Comparison of ENCODE assay signal across 17 cellular contexts in the genomic region with DNA sequence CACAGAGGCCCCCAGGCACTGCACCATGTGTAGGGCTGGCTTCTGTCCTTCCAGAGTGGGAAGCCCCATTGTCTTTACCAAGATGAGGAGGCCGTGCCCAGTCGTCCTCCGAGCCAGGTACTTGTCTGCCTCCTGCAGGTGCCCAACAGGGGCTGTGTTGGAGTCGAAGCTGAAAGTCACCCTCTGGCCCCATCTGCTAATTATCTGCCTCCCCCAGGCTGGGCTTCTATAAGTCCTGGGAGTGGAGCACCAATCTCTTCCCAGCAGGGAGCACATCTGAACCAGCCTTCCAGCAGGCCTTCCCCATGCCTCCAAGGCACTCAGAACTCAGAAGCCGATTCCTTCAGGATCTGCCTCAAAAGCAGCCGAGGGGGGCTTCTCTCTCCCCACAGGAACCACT. TPM values are rescaled to one million over a fixed set of nuclear protein-coding genes. Genes with fewer than 3 reads are reported as not detected.
DNase-seq lines count a peak whose midpoint lies in the region; ATAC-seq and TF ChIP-seq lines count a peak whose summit lies in the region.
"Had no signal": no experiment of that assay in that cellular context is flagged by ENCODE, and none has a peak within 500 bp of the region (broad histone marks: within the 10 kb centered on the region; RNA-seq: fewer than 3 reads in every experiment).

No MANE protein-coding gene starts in this region.

- TF ChIP-seq POLR2A in thyroid gland (IDR thresholded peaks at IDR 0.05): no peak

- H3K27me3 Mint-ChIP-seq in brain (peaks cover 11% of the 10 kb centered on the region), nephron (ENCODE audit: low read depth) (peaks cover 20% of the 10 kb centered on the region)

- H3F3A ChIP-seq in MM.1S (ENCODE audit: insufficient read depth, low read length): peaks cover 26% of the 10 kb centered on the region

- H3K4me3 ChIP-seq in MM.1S (ENCODE audit: low read length): peak overlapping the region; percentile 62
- H3K4me3 ChIP-seq in thyroid gland (replicated peaks in 1 of 3): no peak overlapping the region
- H3K4me3 ChIP-seq: colonic mucosa had no signal

- no peaks in the 10 kb centered on the region for H4K20me1 ChIP-seq in MM.1S (ENCODE audit: insufficient read depth, low read length)

- H3K27me3 ChIP-seq in MM.1S (replicated peaks; ENCODE audit: insufficient read depth, low read length) (no peaks in the 10 kb centered on the region), thyroid gland (no peaks in the 10 kb centered on the region)
- H3K27me3 ChIP-seq: colonic mucosa had no signal

- peak; percentile 50 for TF ChIP-seq CTCF in MM.1S (IDR thresholded peaks at IDR 0.05; ENCODE audit: low read length)
- no peak for TF ChIP-seq CTCF in brain (conservative IDR thresholded peaks at IDR 0.05)
- no peak for TF ChIP-seq CTCF in nephron (IDR thresholded peaks at IDR 0.05; ENCODE audit: unreplicated experiment in 3 of 3)
- TF ChIP-seq CTCF in thyroid gland (IDR thresholded peaks at IDR 0.05): no peak

- WGBS in thyroid gland, 2 donors: 57 to 74% methylated on average over 3 to 6 of the region's 6 CpGs

- peaks cover 18% of the 10 kb centered on the region for H3K79me2 ChIP-seq in MM.1S (ENCODE audit: low read length)

- peak overlapping the region in 4 of 5 experiments; percentile 22 to 91 (median 76) for H3K27ac Mint-ChIP-seq in brain
- H3K27ac Mint-ChIP-seq in nephron: peak overlapping the region; percentile 25 to 46 (median 45)
- H3K27ac Mint-ChIP-seq: activated CD4-positive, alpha-beta T cell treated with anti-CD3 and anti-CD28 coated beads, Interleukin-2, amount 10 ng/mL, durations not matched to agents 7 days and 5 days had no signal

- H3K4me1 Mint-ChIP-seq in brain (peaks cover 29% of the 10 kb centered on the region), nephron (peaks cover 18% of the 10 kb centered on the region)

- H3K4me2 ChIP-seq in MM.1S (ENCODE audit: low read depth, low read length): peak overlapping the region; percentile 96

- H3K27ac ChIP-seq in MM.1S (ENCODE audit: low read length) (peak overlapping the region; percentile 98), thyroid gland (peak overlapping the region; percentile 85 to 97 (median 95))

- H3K36me3 Mint-ChIP-seq in brain: no peaks in the 10 kb centered on the region
- no peaks in the 10 kb centered on the region for H3K36me3 Mint-ChIP-seq in nephron (ENCODE audit: low read depth)

- H2AFZ ChIP-seq in MM.1S (ENCODE audit: low read length): no peak overlapping the region

- peaks cover 2 to 12% (median 4%) of the 10 kb centered on the region in 5 experiments for H3K9me3 Mint-ChIP-seq in brain
- no peaks in the 10 kb centered on the region for H3K9me3 Mint-ChIP-seq in nephron
- H3K9me3 Mint-ChIP-seq: activated CD4-positive, alpha-beta T cell treated with anti-CD3 and anti-CD28 coated beads, Interleukin-2, amount 10 ng/mL, durations not matched to agents 7 days and 5 days had no signal

- H3K9me2 ChIP-seq in MM.1S (replicated peaks; ENCODE audit: insufficient read depth, low read length): no peaks in the 10 kb centered on the region

- H3K4me3 Mint-ChIP-seq in brain (peak overlapping the region in 1 of 5 experiments; percentile 9), nephron (no peak overlapping the region)
- H3K4me3 Mint-ChIP-seq: activated CD4-positive, alpha-beta T cell treated with anti-CD3 and anti-CD28 coated beads, Interleukin-2, amount 10 ng/mL, durations not matched to agents 7 days and 5 days had no signal

- intact Hi-C loops in thyroid gland (cut with DNase I): no loop called here

- H3K9ac ChIP-seq in MM.1S (ENCODE audit: low read length): peak overlapping the region; percentile 86

- H3K36me3 ChIP-seq in MM.1S (replicated peaks; ENCODE audit: insufficient read depth, low read length): no peaks in the 10 kb centered on the region
- no peaks in the 10 kb centered on the region for H3K36me3 ChIP-seq in thyroid gland
- H3K36me3 ChIP-seq: colonic mucosa had no signal

- H3K9me3 ChIP-seq in MM.1S (replicated peaks; ENCODE audit: insufficient read depth, low read length) (no peaks in the 10 kb centered on the region), thyroid gland (no peaks in the 10 kb centered on the region)
- H3K9me3 ChIP-seq: colonic mucosa had no signal

- H3K4me1 ChIP-seq in MM.1S (ENCODE audit: low read length) (peaks cover 46% of the 10 kb centered on the region), thyroid gland (peaks cover 29 to 51% of the 10 kb centered on the region in 2 donors)
- H3K4me1 ChIP-seq: colonic mucosa had no signal

- DNase-seq in MM.1S (peak; percentile 46), thyroid gland (no peak), retina (no peak)
- DNase-seq in activated CD4-positive, alpha-beta T cell treated with anti-CD3 and anti-CD28 coated beads for 4 hours: no peak
- DNase-seq in activated naive CD4-positive, alpha-beta T cell treated with Interleukin-2 at 50 U/mL for 16 hours: no peak
- DNase-seq: activated CD4-positive, alpha-beta T cell treated with anti-CD3 and anti-CD28 coated beads, Interleukin-2, amount 10 ng/mL, durations not matched to agents 7 days and 5 days; Calu3; colonic mucosa; left colon; NCI-H1092 treated with DMSO at 0.1 percent for 48 hours; NCI-H82; stimulated activated CD4-positive, alpha-beta T cell treated with anti-CD3 and anti-CD28 coated beads, Interleukin-2, amount 100 ng/mL, for 24 hours; SW 1271 had no signal

- no peak for ATAC-seq in HG03139 (IDR thresholded peaks at IDR 0.05; ENCODE audit: unreplicated experiment)
- ATAC-seq: left colon had no signal

RNA-seq across cellular contexts. Expression of gene CHST15, which starts 11.6 kb away (rescaled TPM):
- polyA plus RNA-seq in brain (ENCODE audit: insufficient read depth, low read depth, low replicate concordance): 6.0 TPM
- total RNA-seq in thyroid gland: 100 to 1,000 TPM in 1 of 4 donors, 10 to 100 TPM in 3; 43.2 to 104 (median 81.5) TPM
- total RNA-seq: activated CD4-positive, alpha-beta T cell treated with anti-CD3 and anti-CD28 coated beads, Interleukin-2, amount 10 ng/mL, durations not matched to agents 7 days and 5 days; G401 had no signal
